In the genomic region with DNA sequence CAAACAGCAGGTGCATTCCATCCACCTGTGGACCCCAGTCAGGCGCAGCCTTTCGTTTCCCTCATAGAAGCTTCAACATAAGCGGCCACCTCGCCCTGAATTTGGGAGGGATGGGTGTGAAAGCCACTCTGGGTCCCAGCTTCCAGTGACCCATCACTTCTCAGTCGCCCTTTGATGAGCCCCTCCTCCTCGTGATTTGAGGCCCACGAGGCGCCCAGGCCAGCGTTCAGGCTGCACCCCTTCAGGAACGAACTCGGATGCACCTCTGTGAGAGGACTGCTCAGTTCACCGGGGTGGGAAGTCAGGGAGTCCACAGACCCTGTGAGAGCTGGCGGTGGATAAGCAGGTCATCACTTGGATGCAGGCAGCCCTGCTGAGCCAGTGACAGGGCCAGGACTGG, we compare ENCODE assay signal across 16 cellular contexts.
"Had no signal": no experiment of that assay in that cellular context is flagged by ENCODE, and none has a peak within 500 bp of the region (broad histone marks: within the 10 kb centered on the region; RNA-seq: fewer than 3 reads in every experiment).

No MANE protein-coding gene starts in this region.

- H3K4me3 ChIP-seq: colonic mucosa, esophagus squamous epithelium, gastroesophageal sphincter, uterus had no signal

- H3K27me3 ChIP-seq: colonic mucosa, uterus had no signal

- ATAC-seq: gastroesophageal sphincter; left cardiac atrium; natural killer cell treated with Interleukin-12 subunit alpha and Interleukin-12 subunit beta and Interleukin-15 and Interleukin-18, amount 100 ng/mL, for 72 hours had no signal

- H3K36me3 Mint-ChIP-seq: immature natural killer cell; mesothelial cell of epicardium; natural killer cell treated with Interleukin-12 subunit alpha and Interleukin-12 subunit beta and Interleukin-15 and Interleukin-18, amount 100 ng/mL, for 72 hours had no signal

- H3K4me1 ChIP-seq: colonic mucosa, esophagus squamous epithelium, gastroesophageal sphincter, uterus had no signal

- H3K4me1 Mint-ChIP-seq: immature natural killer cell, mesothelial cell of epicardium had no signal

- H3K36me3 ChIP-seq: colonic mucosa, esophagus squamous epithelium, gastroesophageal sphincter, uterus had no signal

- DNase-seq: cerebellar nuclear complex; colonic mucosa; dermis blood vessel endothelial cell; esophagus squamous epithelium; foreskin fibroblast; glutamatergic neuron; immature natural killer cell; left cardiac atrium; small intestine; stimulated activated CD4-positive, alpha-beta T cell treated with anti-CD3 and anti-CD28 coated beads, Interleukin-2, amount 100 ng/mL, for 48 hours; stimulated activated naive CD4-positive, alpha-beta T cell treated with Interleukin-2 at 50 U/mL for 16 hours; trophoblast cell; uterus had no signal

- H3K4me3 Mint-ChIP-seq: immature natural killer cell; mesothelial cell of epicardium; natural killer cell treated with Interleukin-12 subunit alpha and Interleukin-12 subunit beta and Interleukin-15 and Interleukin-18, amount 100 ng/mL, for 72 hours had no signal

- H3K27ac ChIP-seq: colonic mucosa, esophagus squamous epithelium, gastroesophageal sphincter, uterus had no signal

- H3K9me3 ChIP-seq: colonic mucosa, esophagus squamous epithelium, gastroesophageal sphincter, uterus had no signal

- H3K27me3 Mint-ChIP-seq: natural killer cell treated with Interleukin-12 subunit alpha and Interleukin-12 subunit beta and Interleukin-15 and Interleukin-18, amount 100 ng/mL, for 72 hours had no signal

- H3K9me3 Mint-ChIP-seq: immature natural killer cell; mesothelial cell of epicardium; natural killer cell treated with Interleukin-12 subunit alpha and Interleukin-12 subunit beta and Interleukin-15 and Interleukin-18, amount 100 ng/mL, for 72 hours had no signal

- H3K27ac Mint-ChIP-seq: immature natural killer cell; mesothelial cell of epicardium; natural killer cell treated with Interleukin-12 subunit alpha and Interleukin-12 subunit beta and Interleukin-15 and Interleukin-18, amount 100 ng/mL, for 72 hours had no signal
